Comparison of ENCODE assay signal across 1 cellular context in the genomic region with DNA sequence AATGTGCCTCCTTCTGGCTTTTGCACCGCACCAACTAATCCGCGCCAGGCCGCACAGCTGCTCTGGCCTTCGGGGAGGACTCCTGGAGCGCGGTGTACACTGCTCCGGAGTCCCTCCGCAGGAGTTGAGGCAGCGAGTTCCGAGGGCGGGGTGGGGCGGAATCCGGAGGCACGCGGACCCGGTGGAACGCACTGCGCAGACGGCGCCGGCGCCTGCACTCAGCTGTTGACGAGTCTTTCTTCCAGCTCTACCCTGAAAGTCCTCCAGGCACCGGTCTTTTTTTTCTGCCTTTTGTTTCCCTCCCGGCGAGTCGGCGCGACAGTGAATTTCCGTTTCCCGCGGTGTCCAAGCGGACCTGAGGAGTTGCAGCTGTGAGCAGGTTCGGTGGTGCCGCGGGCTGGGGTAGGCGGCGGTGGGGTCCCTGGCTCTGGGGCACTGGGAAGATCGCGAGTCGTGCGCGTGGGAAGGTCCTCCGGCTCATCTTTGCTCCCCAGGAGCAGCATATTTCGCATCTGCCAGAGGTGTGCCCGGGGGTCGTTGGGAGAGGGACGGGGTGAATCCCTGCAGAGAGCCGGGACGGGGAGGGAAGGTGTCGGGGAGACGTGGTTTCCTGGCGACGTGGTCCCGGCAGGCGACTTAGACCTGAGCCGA.
TF ChIP-seq lines count a peak whose summit lies in the region.

No MANE protein-coding gene starts in this region.

TF ChIP-seq in K562, 482 proteins besides CTCF, POLR2A, EP300 and RAD21 (continued from another document and continues in another):
- TF ChIP-seq CXXC5 (CRISPR knock-in tag; IDR thresholded peaks at IDR 0.05), result peak; percentile 15; the same call in 1 of the 2 replicates
- TF ChIP-seq, protein P1, sequence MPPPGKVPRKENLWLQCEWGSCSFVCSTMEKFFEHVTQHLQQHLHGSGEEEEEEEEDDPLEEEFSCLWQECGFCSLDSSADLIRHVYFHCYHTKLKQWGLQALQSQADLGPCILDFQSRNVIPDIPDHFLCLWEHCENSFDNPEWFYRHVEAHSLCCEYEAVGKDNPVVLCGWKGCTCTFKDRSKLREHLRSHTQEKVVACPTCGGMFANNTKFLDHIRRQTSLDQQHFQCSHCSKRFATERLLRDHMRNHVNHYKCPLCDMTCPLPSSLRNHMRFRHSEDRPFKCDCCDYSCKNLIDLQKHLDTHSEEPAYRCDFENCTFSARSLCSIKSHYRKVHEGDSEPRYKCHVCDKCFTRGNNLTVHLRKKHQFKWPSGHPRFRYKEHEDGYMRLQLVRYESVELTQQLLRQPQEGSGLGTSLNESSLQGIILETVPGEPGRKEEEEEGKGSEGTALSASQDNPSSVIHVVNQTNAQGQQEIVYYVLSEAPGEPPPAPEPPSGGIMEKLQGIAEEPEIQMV (tag; conservative IDR thresholded peaks at IDR 0.05; ENCODE audit: low read depth), result peak; percentile 95
- TF ChIP-seq, protein P2, sequence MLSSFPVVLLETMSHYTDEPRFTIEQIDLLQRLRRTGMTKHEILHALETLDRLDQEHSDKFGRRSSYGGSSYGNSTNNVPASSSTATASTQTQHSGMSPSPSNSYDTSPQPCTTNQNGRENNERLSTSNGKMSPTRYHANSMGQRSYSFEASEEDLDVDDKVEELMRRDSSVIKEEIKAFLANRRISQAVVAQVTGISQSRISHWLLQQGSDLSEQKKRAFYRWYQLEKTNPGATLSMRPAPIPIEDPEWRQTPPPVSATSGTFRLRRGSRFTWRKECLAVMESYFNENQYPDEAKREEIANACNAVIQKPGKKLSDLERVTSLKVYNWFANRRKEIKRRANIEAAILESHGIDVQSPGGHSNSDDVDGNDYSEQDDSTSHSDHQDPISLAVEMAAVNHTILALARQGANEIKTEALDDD (IDR thresholded peaks at IDR 0.05), result no peak
- no peak for TF ChIP-seq CHD1 (IDR thresholded peaks at IDR 0.05; ENCODE audit: low read length)
- no peak for TF ChIP-seq ARID1B (IDR thresholded peaks at IDR 0.05)
- no peak for TF ChIP-seq SMAD1 (IDR thresholded peaks at IDR 0.05; ENCODE audit: low read depth, low read length, partially characterized antibody)
- TF ChIP-seq MIER1 (IDR thresholded peaks at IDR 0.05; ENCODE audit: low read depth), result no peak
- TF ChIP-seq PHF21A (IDR thresholded peaks at IDR 0.05; ENCODE audit: borderline replicate concordance, low read depth), result no peak
- TF ChIP-seq, protein P3, sequence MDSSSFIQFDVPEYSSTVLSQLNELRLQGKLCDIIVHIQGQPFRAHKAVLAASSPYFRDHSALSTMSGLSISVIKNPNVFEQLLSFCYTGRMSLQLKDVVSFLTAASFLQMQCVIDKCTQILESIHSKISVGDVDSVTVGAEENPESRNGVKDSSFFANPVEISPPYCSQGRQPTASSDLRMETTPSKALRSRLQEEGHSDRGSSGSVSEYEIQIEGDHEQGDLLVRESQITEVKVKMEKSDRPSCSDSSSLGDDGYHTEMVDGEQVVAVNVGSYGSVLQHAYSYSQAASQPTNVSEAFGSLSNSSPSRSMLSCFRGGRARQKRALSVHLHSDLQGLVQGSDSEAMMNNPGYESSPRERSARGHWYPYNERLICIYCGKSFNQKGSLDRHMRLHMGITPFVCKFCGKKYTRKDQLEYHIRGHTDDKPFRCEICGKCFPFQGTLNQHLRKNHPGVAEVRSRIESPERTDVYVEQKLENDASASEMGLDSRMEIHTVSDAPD (CRISPR knock-in tag; IDR thresholded peaks at IDR 0.05), result no peak
- TF ChIP-seq, protein P4, sequence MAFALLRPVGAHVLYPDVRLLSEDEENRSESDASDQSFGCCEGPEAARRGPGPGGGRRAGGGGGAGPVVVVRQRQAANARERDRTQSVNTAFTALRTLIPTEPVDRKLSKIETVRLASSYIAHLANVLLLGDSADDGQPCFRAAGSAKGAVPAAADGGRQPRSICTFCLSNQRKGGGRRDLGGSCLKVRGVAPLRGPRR (CRISPR knock-in tag; IDR thresholded peaks at IDR 0.05), result no peak
- TF ChIP-seq EP400 (IDR thresholded peaks at IDR 0.05), result no peak
- no peak for TF ChIP-seq CBX1 (IDR thresholded peaks at IDR 0.05; ENCODE audit: low read depth)
- TF ChIP-seq ZNF146 (CRISPR knock-in tag; IDR thresholded peaks at IDR 0.05; ENCODE audit: unreplicated experiment), result no peak
- no peak for TF ChIP-seq ZNF586 (CRISPR knock-in tag; conservative IDR thresholded peaks at IDR 0.05)
- TF ChIP-seq, protein P5, sequence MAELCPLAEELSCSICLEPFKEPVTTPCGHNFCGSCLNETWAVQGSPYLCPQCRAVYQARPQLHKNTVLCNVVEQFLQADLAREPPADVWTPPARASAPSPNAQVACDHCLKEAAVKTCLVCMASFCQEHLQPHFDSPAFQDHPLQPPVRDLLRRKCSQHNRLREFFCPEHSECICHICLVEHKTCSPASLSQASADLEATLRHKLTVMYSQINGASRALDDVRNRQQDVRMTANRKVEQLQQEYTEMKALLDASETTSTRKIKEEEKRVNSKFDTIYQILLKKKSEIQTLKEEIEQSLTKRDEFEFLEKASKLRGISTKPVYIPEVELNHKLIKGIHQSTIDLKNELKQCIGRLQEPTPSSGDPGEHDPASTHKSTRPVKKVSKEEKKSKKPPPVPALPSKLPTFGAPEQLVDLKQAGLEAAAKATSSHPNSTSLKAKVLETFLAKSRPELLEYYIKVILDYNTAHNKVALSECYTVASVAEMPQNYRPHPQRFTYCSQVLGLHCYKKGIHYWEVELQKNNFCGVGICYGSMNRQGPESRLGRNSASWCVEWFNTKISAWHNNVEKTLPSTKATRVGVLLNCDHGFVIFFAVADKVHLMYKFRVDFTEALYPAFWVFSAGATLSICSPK (IDR thresholded peaks at IDR 0.05; ENCODE audit: borderline replicate concordance), result no peak
- no peak for TF ChIP-seq ZNF589 (CRISPR knock-in tag; IDR thresholded peaks at IDR 0.05; ENCODE audit: low read depth)
- TF ChIP-seq PHB2 (IDR thresholded peaks at IDR 0.05; ENCODE audit: low read depth), result no peak
- no peak for TF ChIP-seq GABPB2 (CRISPR knock-in tag; conservative IDR thresholded peaks at IDR 0.05)
- TF ChIP-seq CC2D1A (IDR thresholded peaks at IDR 0.05), result peak; percentile 93
- TF ChIP-seq, protein P6, sequence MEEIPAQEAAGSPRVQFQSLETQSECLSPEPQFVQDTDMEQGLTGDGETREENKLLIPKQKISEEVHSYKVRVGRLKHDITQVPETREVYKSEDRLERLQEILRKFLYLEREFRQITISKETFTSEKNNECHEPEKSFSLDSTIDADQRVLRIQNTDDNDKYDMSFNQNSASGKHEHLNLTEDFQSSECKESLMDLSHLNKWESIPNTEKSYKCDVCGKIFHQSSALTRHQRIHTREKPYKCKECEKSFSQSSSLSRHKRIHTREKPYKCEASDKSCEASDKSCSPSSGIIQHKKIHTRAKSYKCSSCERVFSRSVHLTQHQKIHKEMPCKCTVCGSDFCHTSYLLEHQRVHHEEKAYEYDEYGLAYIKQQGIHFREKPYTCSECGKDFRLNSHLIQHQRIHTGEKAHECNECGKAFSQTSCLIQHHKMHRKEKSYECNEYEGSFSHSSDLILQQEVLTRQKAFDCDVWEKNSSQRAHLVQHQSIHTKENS (CRISPR knock-in tag; IDR thresholded peaks at IDR 0.05), result no peak
- no peak for TF ChIP-seq NBN (IDR thresholded peaks at IDR 0.05; ENCODE audit: low read depth)
- TF ChIP-seq SPI1 (IDR thresholded peaks at IDR 0.05; ENCODE audit: borderline replicate concordance, low read depth, low read length), result no peak
- TF ChIP-seq, protein P7, sequence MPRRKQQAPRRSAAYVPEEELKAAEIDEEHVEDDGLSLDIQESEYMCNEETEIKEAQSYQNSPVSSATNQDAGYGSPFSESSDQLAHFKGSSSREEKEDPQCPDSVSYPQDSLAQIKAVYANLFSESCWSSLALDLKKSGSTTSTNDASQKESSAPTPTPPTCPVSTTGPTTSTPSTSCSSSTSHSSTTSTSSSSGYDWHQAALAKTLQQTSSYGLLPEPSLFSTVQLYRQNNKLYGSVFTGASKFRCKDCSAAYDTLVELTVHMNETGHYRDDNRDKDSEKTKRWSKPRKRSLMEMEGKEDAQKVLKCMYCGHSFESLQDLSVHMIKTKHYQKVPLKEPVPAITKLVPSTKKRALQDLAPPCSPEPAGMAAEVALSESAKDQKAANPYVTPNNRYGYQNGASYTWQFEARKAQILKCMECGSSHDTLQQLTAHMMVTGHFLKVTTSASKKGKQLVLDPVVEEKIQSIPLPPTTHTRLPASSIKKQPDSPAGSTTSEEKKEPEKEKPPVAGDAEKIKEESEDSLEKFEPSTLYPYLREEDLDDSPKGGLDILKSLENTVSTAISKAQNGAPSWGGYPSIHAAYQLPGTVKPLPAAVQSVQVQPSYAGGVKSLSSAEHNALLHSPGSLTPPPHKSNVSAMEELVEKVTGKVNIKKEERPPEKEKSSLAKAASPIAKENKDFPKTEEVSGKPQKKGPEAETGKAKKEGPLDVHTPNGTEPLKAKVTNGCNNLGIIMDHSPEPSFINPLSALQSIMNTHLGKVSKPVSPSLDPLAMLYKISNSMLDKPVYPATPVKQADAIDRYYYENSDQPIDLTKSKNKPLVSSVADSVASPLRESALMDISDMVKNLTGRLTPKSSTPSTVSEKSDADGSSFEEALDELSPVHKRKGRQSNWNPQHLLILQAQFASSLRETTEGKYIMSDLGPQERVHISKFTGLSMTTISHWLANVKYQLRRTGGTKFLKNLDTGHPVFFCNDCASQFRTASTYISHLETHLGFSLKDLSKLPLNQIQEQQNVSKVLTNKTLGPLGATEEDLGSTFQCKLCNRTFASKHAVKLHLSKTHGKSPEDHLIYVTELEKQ (CRISPR knock-in tag; IDR thresholded peaks at IDR 0.05), result no peak
- TF ChIP-seq HNRNPLL (IDR thresholded peaks at IDR 0.05; ENCODE audit: low read depth, low read length, poor library complexity, severe bottlenecking), result peak; percentile 58
- TF ChIP-seq CBX2 (IDR thresholded peaks at IDR 0.05; ENCODE audit: insufficient read depth, low read length, poor library complexity, severe bottlenecking), result peak; percentile 94
- TF ChIP-seq, protein P8, sequence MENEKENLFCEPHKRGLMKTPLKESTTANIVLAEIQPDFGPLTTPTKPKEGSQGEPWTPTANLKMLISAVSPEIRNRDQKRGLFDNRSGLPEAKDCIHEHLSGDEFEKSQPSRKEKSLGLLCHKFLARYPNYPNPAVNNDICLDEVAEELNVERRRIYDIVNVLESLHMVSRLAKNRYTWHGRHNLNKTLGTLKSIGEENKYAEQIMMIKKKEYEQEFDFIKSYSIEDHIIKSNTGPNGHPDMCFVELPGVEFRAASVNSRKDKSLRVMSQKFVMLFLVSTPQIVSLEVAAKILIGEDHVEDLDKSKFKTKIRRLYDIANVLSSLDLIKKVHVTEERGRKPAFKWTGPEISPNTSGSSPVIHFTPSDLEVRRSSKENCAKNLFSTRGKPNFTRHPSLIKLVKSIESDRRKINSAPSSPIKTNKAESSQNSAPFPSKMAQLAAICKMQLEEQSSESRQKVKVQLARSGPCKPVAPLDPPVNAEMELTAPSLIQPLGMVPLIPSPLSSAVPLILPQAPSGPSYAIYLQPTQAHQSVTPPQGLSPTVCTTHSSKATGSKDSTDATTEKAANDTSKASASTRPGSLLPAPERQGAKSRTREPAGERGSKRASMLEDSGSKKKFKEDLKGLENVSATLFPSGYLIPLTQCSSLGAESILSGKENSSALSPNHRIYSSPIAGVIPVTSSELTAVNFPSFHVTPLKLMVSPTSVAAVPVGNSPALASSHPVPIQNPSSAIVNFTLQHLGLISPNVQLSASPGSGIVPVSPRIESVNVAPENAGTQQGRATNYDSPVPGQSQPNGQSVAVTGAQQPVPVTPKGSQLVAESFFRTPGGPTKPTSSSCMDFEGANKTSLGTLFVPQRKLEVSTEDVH (IDR thresholded peaks at IDR 0.05; ENCODE audit: low read depth, partially characterized antibody), result no peak
- TF ChIP-seq, protein P9, sequence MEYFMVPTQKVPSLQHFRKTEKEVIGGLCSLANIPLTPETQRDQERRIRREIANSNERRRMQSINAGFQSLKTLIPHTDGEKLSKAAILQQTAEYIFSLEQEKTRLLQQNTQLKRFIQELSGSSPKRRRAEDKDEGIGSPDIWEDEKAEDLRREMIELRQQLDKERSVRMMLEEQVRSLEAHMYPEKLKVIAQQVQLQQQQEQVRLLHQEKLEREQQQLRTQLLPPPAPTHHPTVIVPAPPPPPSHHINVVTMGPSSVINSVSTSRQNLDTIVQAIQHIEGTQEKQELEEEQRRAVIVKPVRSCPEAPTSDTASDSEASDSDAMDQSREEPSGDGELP (CRISPR knock-in tag; IDR thresholded peaks at IDR 0.05; ENCODE audit: borderline replicate concordance), result peak; percentile 67; the same call in 1 of the 2 replicates
